17 cellular contexts compared by ENCODE assay signal in genomic region chr12:57802607-57803006, GRCh38. TPM values are rescaled to one million over a fixed set of nuclear protein-coding genes. Genes with fewer than 3 reads are reported as not detected.
"Had no signal": no experiment of that assay in that cellular context is flagged by ENCODE, and none has a peak within 500 bp of the region (broad histone marks: within the 10 kb centered on the region; RNA-seq: fewer than 3 reads in every experiment).

No MANE protein-coding gene starts in this region.

- H3K27me3 Mint-ChIP-seq: activated B cell treated with CpG ODN at 0.5 μM for 24 hours; activated CD4-positive, alpha-beta T cell treated with anti-CD3 and anti-CD28 coated beads, Interleukin-2, amount 10 ng/mL, durations not matched to agents 24 days and 14 days; activated CD8-positive, alpha-beta T cell treated with anti-CD3 and anti-CD28 coated beads for 36 hours; activated naive CD8-positive, alpha-beta T cell treated with anti-CD3 and anti-CD28 coated beads, Interleukin-2, amount 10 ng/mL, durations not matched to agents 7 days and 5 days; central memory CD8-positive, alpha-beta T cell had no signal

- H3K4me1 ChIP-seq: SJCRH30 had no signal

- H3K27me3 ChIP-seq: ascending aorta, cardiac muscle cell, SJCRH30 had no signal

- H3K27ac ChIP-seq: cardiac muscle cell, SJCRH30 had no signal

- H3K9me3 ChIP-seq: ascending aorta, SJCRH30, SK-N-SH had no signal

- H3K4me1 Mint-ChIP-seq: activated B cell treated with CpG ODN at 0.5 μM for 24 hours; activated naive CD8-positive, alpha-beta T cell treated with anti-CD3 and anti-CD28 coated beads, Interleukin-2, amount 10 ng/mL, durations not matched to agents 7 days and 5 days; central memory CD8-positive, alpha-beta T cell had no signal

- H3K9me3 Mint-ChIP-seq: activated B cell treated with CpG ODN at 0.5 μM for 24 hours; activated CD4-positive, alpha-beta T cell treated with anti-CD3 and anti-CD28 coated beads, Interleukin-2, amount 10 ng/mL, durations not matched to agents 24 days and 14 days; activated CD8-positive, alpha-beta T cell treated with anti-CD3 and anti-CD28 coated beads for 36 hours; activated naive CD8-positive, alpha-beta T cell treated with anti-CD3 and anti-CD28 coated beads, Interleukin-2, amount 10 ng/mL, durations not matched to agents 7 days and 5 days; activated T-cell treated with anti-CD3 and anti-CD28 coated beads, Interleukin-2, amount 50 U/mL, for 4 hours; activated T-helper 1 cell treated with anti-CD3 and anti-CD28 coated beads, Interleukin-12 subunit alpha, Interleukin-12 subunit beta, Interleukin-2, Interleukin-4 antibody, amounts not matched to agents 30 ng/mL and 10 ng/mL and 1 ng/mL, durations not matched to agents 14 hours and 24 hours and 36 hours; central memory CD8-positive, alpha-beta T cell; T-helper 1 cell treated with Interleukin-12 subunit alpha and Interleukin-12 subunit beta and Interleukin-4 antibody, amounts not matched to agents 30 μg/mL and 1 μg/mL, for 36 hours; T-helper 2 cell treated with Interferon-gamma antibody and Interleukin-4, amounts not matched to agents 5 μg/mL and 100 μg/mL, for 36 hours had no signal

- H3K27ac Mint-ChIP-seq: activated B cell treated with CpG ODN at 0.5 μM for 24 hours; activated CD4-positive, alpha-beta T cell treated with anti-CD3 and anti-CD28 coated beads, Interleukin-2, amount 10 ng/mL, durations not matched to agents 24 days and 14 days; activated CD8-positive, alpha-beta T cell treated with anti-CD3 and anti-CD28 coated beads for 36 hours; activated naive CD8-positive, alpha-beta T cell treated with anti-CD3 and anti-CD28 coated beads, Interleukin-2, amount 10 ng/mL, durations not matched to agents 7 days and 5 days; activated T-helper 1 cell treated with anti-CD3 and anti-CD28 coated beads, Interleukin-12 subunit alpha, Interleukin-12 subunit beta, Interleukin-2, Interleukin-4 antibody, amounts not matched to agents 30 ng/mL and 10 ng/mL and 1 ng/mL, durations not matched to agents 14 hours and 24 hours and 36 hours; T-helper 1 cell treated with Interleukin-12 subunit alpha and Interleukin-12 subunit beta and Interleukin-4 antibody, amounts not matched to agents 30 μg/mL and 1 μg/mL, for 36 hours; T-helper 2 cell treated with Interferon-gamma antibody and Interleukin-4, amounts not matched to agents 5 μg/mL and 100 μg/mL, for 36 hours had no signal

- H3K4me3 ChIP-seq: ascending aorta, cardiac muscle cell, SJCRH30 had no signal

- DNase-seq: activated B cell treated with CpG ODN at 0.5 μM for 24 hours, NCI-H187, NCI-H2029 treated with DMSO at 0.1 percent for 48 hours, NCI-H2107, NCI-H2171 had no signal

- H3K4me3 Mint-ChIP-seq: activated B cell treated with CpG ODN at 0.5 μM for 24 hours; activated CD4-positive, alpha-beta T cell treated with anti-CD3 and anti-CD28 coated beads, Interleukin-2, amount 10 ng/mL, durations not matched to agents 24 days and 14 days; activated CD8-positive, alpha-beta T cell treated with anti-CD3 and anti-CD28 coated beads for 36 hours; activated naive CD8-positive, alpha-beta T cell treated with anti-CD3 and anti-CD28 coated beads, Interleukin-2, amount 10 ng/mL, durations not matched to agents 7 days and 5 days; activated T-cell treated with anti-CD3 and anti-CD28 coated beads, Interleukin-2, amount 50 U/mL, for 4 hours; activated T-helper 1 cell treated with anti-CD3 and anti-CD28 coated beads, Interleukin-12 subunit alpha, Interleukin-12 subunit beta, Interleukin-2, Interleukin-4 antibody, amounts not matched to agents 30 ng/mL and 10 ng/mL and 1 ng/mL, durations not matched to agents 14 hours and 24 hours and 36 hours; central memory CD8-positive, alpha-beta T cell; T-helper 1 cell treated with Interleukin-12 subunit alpha and Interleukin-12 subunit beta and Interleukin-4 antibody, amounts not matched to agents 30 μg/mL and 1 μg/mL, for 36 hours; T-helper 2 cell treated with Interferon-gamma antibody and Interleukin-4, amounts not matched to agents 5 μg/mL and 100 μg/mL, for 36 hours had no signal

RNA-seq across cellular contexts. Expression of gene CYP27B1, which starts 35.7 kb away (rescaled TPM):
- total RNA-seq: ascending aorta had no signal
